8 cellular contexts compared by ENCODE assay signal in the genomic region with DNA sequence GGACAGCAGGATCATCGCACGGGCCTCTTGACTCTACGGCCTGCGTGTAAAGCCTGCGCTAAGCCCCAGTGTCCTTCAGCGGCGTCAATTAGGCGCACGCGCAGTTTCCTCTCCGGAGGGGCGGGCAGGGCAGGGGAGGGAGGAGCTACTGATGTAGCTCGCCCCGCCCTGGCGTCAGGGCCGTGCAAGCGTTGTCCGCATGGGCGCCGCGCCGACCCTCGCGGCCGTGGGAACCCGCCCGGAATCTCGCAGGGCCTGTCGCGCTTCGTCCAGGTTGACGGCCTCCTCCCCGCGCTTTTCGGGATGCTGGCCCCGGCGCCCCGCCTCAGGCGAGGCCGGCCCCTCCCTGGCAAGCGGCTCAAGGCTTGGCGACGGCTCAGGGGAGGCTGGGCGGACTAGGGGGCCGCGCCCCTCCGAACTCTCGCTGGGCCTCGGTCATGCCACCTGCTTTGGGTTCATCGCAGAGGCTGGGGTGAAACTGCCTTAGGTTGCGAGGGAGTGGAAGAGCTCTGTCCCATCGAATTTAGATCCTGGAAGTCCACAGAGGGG.
DNase-seq lines count a peak whose midpoint lies in the region; ATAC-seq lines count a peak whose summit lies in the region.

No MANE protein-coding gene starts in this region.

- H3K9me3 Mint-ChIP-seq in activated CD8-positive, alpha-beta memory T cell treated with anti-CD3 and anti-CD28 coated beads, Interleukin-2, amount 10 ng/mL, durations not matched to agents 7 days and 5 days (ENCODE audit: low read depth): no peaks in the 10 kb centered on the region
- no peaks in the 10 kb centered on the region for H3K9me3 Mint-ChIP-seq in effector memory CD8-positive, alpha-beta T cell
- no peaks in the 10 kb centered on the region for H3K9me3 Mint-ChIP-seq in memory B cell

- ATAC-seq in GM21723 (IDR thresholded peaks at IDR 0.05; ENCODE audit: unreplicated experiment) (peak; percentile 78), memory B cell (ENCODE audit: low read depth) (peak; percentile 87)
- peak; percentile 100 for ATAC-seq in activated CD8-positive, alpha-beta memory T cell treated with anti-CD3 and anti-CD28 coated beads, Interleukin-2, amount 10 ng/mL, durations not matched to agents 7 days and 5 days
- peak; percentile 96 for ATAC-seq in effector memory CD8-positive, alpha-beta T cell (replicated peaks)

- no peaks in the 10 kb centered on the region for H3K36me3 Mint-ChIP-seq in activated CD8-positive, alpha-beta memory T cell treated with anti-CD3 and anti-CD28 coated beads, Interleukin-2, amount 10 ng/mL, durations not matched to agents 7 days and 5 days
- H3K36me3 Mint-ChIP-seq in effector memory CD8-positive, alpha-beta T cell (ENCODE audit: insufficient read depth): peaks cover 4% of the 10 kb centered on the region
- no peaks in the 10 kb centered on the region for H3K36me3 Mint-ChIP-seq in memory B cell

- peak overlapping the region; percentile 58 for H3K4me3 Mint-ChIP-seq in activated CD8-positive, alpha-beta memory T cell treated with anti-CD3 and anti-CD28 coated beads, Interleukin-2, amount 10 ng/mL, durations not matched to agents 7 days and 5 days
- H3K4me3 Mint-ChIP-seq in effector memory CD8-positive, alpha-beta T cell: peak overlapping the region; percentile 45 to 62
- peak overlapping the region; percentile 62 for H3K4me3 Mint-ChIP-seq in memory B cell

- peaks cover 9% of the 10 kb centered on the region for H3K27me3 Mint-ChIP-seq in activated CD8-positive, alpha-beta memory T cell treated with anti-CD3 and anti-CD28 coated beads, Interleukin-2, amount 10 ng/mL, durations not matched to agents 7 days and 5 days
- H3K27me3 Mint-ChIP-seq in effector memory CD8-positive, alpha-beta T cell: no peaks in the 10 kb centered on the region
- H3K27me3 Mint-ChIP-seq in memory B cell: no peaks in the 10 kb centered on the region

- DNase-seq in DMS114 treated with DMSO at 0.1 percent for 48 hours (lab: John Stamatoyannopoulos, UW; ENCODE audit: unreplicated experiment): peak; percentile 30
- peak; percentile 62 for DNase-seq in NCI-H1436 (lab: John Stamatoyannopoulos, UW)
- DNase-seq in activated CD8-positive, alpha-beta memory T cell treated with anti-CD3 and anti-CD28 coated beads, Interleukin-2, amount 10 ng/mL, durations not matched to agents 7 days and 5 days: peak; percentile 87
- peak; percentile 18 to 52 (median 46) for DNase-seq in effector memory CD8-positive, alpha-beta T cell
- peak; percentile 45 to 46 for DNase-seq in memory B cell (ENCODE audit: low spot score in 2 of 2)
- DNase-seq in stimulated activated CD4-positive, alpha-beta T cell treated with anti-CD3 and anti-CD28 coated beads, TNF-alpha, amount 100 ng/mL, for 48 hours (ENCODE audit: low read depth in 3 of 3): peak; percentile 45 to 72 (median 62)
- no peak for DNase-seq in GF-D8 (lab: John Stamatoyannopoulos, UW)

- peaks cover 21% of the 10 kb centered on the region for H3K4me1 Mint-ChIP-seq in activated CD8-positive, alpha-beta memory T cell treated with anti-CD3 and anti-CD28 coated beads, Interleukin-2, amount 10 ng/mL, durations not matched to agents 7 days and 5 days
- peaks cover 4 to 7% of the 10 kb centered on the region in 2 donors for H3K4me1 Mint-ChIP-seq in effector memory CD8-positive, alpha-beta T cell (ENCODE audit: low read depth in 2 of 2)
- peaks cover 17% of the 10 kb centered on the region for H3K4me1 Mint-ChIP-seq in memory B cell

- CTCF ChIA-PET in activated CD8-positive, alpha-beta memory T cell treated with anti-CD3 and anti-CD28 coated beads, Interleukin-2, amount 10 ng/mL, durations not matched to agents 7 days and 5 days (lab: Charles Lee): interaction anchor here (0.7 to 2.5 kb wide), 3 partner anchors 64 to 111 kb away, joined by 5 to 6 read pairs (median 5); no protein-coding TSS in a partner anchor

- no peak overlapping the region for H3K27ac Mint-ChIP-seq in activated CD8-positive, alpha-beta memory T cell treated with anti-CD3 and anti-CD28 coated beads, Interleukin-2, amount 10 ng/mL, durations not matched to agents 7 days and 5 days
- peak overlapping the region; percentile 41 to 62 for H3K27ac Mint-ChIP-seq in effector memory CD8-positive, alpha-beta T cell
- no peak overlapping the region for H3K27ac Mint-ChIP-seq in memory B cell

Comparison
In these comparisons a context has a peak if more than half of its experiments do, and no peak if none do; other contexts are left out.
1. H3K27ac Mint-ChIP-seq: peak in effector memory CD8-positive, alpha-beta T cell (2 of 2); none in activated CD8-positive, alpha-beta memory T cell treated with anti-CD3 and anti-CD28 coated beads, Interleukin-2, amount 10 ng/mL, durations not matched to agents 7 days and 5 days (single experiment) and memory B cell (single experiment).
2. Peak in every context shown above with its lines, with median percentiles within 50 percentile points of each other: ATAC-seq and H3K4me3 Mint-ChIP-seq.